Comparison of ENCODE assay signal across 10 cellular contexts in the genomic region with DNA sequence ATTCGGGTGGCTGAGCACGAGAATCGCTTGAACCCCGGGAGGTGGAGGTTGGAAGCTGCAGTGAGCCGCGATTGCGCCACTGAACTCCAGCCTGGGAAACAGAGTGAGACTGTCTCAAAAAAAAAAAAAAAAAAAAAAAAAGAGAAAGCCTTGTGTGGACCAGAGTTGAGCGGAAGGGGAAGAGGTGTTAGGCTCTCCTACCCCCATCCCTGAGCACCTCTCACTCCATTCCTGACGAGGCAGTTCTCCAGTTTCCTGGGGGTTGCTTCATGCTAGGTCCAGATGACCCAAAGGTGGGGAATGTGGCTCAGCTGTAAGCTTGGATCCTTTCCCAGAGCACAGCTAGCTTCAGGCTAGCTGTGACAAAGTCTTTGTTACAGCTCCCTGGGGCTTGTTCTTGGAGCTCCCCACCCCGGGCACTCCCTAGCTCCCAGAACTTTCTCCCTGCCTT. TPM values are rescaled to one million over a fixed set of nuclear protein-coding genes. Genes with fewer than 3 reads are reported as not detected.
DNase-seq lines count a peak whose midpoint lies in the region; ATAC-seq and TF ChIP-seq lines count a peak whose summit lies in the region.
"Had no signal": no experiment of that assay in that cellular context is flagged by ENCODE, and none has a peak within 500 bp of the region (broad histone marks: within the 10 kb centered on the region; RNA-seq: fewer than 3 reads in every experiment).

No MANE protein-coding gene starts in this region.

- DNase-seq in HEK293T (ENCODE audit: extremely low spot score) (no peak), SW480 (ENCODE audit: low spot score) (peak; percentile 29), left ventricle myocardium superior (peak; percentile 44), smooth muscle cell of the brain vasculature (ENCODE audit: low read depth, low spot score) (peak; percentile 37), NCI-H1105 treated with DMSO at 0.1 percent for 48 hours (lab: John Stamatoyannopoulos, UW) (no peak), AML-193 (lab: John Stamatoyannopoulos, UW) (no peak)
- DNase-seq: activated naive CD8-positive, alpha-beta T cell treated with anti-CD3 and anti-CD28 coated beads for 36 hours; NK-92 treated with Interleukin-12 subunit alpha and Interleukin-12 subunit beta, amount 100 ng/mL, for 24 hours had no signal

- intact Hi-C loops in left ventricle myocardium superior (cut with micrococcal nuclease): no loop called here

- CTCF ChIA-PET in HEK293T (lab: Yijun Ruan, JAX): no interaction called here

- ATAC-seq in left ventricle myocardium superior (peak; percentile 91), GM19035 (IDR thresholded peaks at IDR 0.05; ENCODE audit: unreplicated experiment) (no peak), HG03097 (IDR thresholded peaks at IDR 0.05; ENCODE audit: low FRiP score, unreplicated experiment) (no peak)

- POLR2A ChIA-PET in HEK293T (lab: Yijun Ruan, JAX): no interaction called here

TF ChIP-seq in HEK293T, 16 proteins besides CTCF, POLR2A, EP300 and RAD21:
- no peak for TF ChIP-seq NFRKB (IDR thresholded peaks at IDR 0.05)
- TF ChIP-seq ZNF384 (IDR thresholded peaks at IDR 0.05): peak; percentile 70
TF ChIP-seq in HEK293T: peak in this region for 1.

RNA-seq across cellular contexts. Expression of a gene that starts 8.8 kb away (rescaled TPM):
- total RNA-seq in left ventricle myocardium superior: 11.6 TPM

RNA-seq across cellular contexts. Expression of a gene that starts 41.1 kb away (rescaled TPM):
- total RNA-seq in left ventricle myocardium superior: 23.4 TPM

RNA-seq across cellular contexts. Expression of a gene that starts 46.9 kb away (rescaled TPM):
- 109 TPM for total RNA-seq in left ventricle myocardium superior

Comparison
In these comparisons a context has a peak if more than half of its experiments do, and no peak if none do; other contexts are left out.
1. DNase-seq: peak in SW480 (single experiment), left ventricle myocardium superior (single experiment) and smooth muscle cell of the brain vasculature (single experiment); none in HEK293T (single experiment), NCI-H1105 treated with DMSO at 0.1 percent for 48 hours (single experiment) and AML-193 (0 of 2).